Comparison of ENCODE assay signal across 29 cellular contexts in the genomic region with DNA sequence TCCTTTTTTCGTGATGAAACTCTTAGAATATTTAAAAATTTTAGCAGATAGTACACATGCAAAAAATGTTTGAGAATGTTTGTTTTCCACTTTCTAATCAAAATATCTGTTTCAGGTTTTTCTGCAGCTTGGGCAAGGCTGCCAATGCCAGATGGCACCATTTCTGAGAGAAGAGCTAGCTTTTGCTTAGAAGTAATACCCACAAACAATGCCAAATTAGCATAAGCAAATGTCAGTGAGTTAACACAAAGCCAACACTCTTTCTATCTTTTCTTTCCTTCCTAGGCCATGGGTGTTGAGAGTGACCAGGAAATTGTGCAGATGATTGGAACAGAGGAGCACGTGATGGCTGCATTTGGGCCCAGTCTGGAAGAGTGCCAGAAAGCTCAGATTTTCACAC.
"Had no signal": no experiment of that assay in that cellular context is flagged by ENCODE, and none has a peak within 500 bp of the region (broad histone marks: within the 10 kb centered on the region; RNA-seq: fewer than 3 reads in every experiment).

No MANE protein-coding gene starts in this region.

- H3K4me1 ChIP-seq: ascending aorta, breast epithelium, Peyer's patch, SJSA1 had no signal

- H3K9me3 Mint-ChIP-seq: activated CD4-positive, alpha-beta T cell treated with anti-CD3 and anti-CD28 coated beads, Interleukin-2, amount 10 ng/mL, durations not matched to agents 24 days and 14 days; activated CD8-positive, alpha-beta T cell treated with anti-CD3 and anti-CD28 coated beads for 36 hours; activated naive CD8-positive, alpha-beta T cell treated with anti-CD3 and anti-CD28 coated beads, Interleukin-2, amount 10 ng/mL, durations not matched to agents 7 days and 5 days; activated T-cell treated with anti-CD3 and anti-CD28 coated beads, Interleukin-2, amount 50 U/mL, for 72 hours; activated T-helper 17 cell treated with anti-CD3 and anti-CD28 coated beads, Interleukin-2, amount 50 U/mL, for 72 hours; T-helper 1 cell treated with Interleukin-12 subunit alpha and Interleukin-12 subunit beta and Interleukin-4 antibody, amounts not matched to agents 30 μg/mL and 1 μg/mL, for 36 hours; T-helper 2 cell treated with Interferon-gamma antibody and Interleukin-4, amounts not matched to agents 5 μg/mL and 100 μg/mL, for 36 hours had no signal

- ATAC-seq: activated CD8-positive, alpha-beta T cell treated with anti-CD3 and anti-CD28 coated beads for 36 hours; activated T-cell treated with anti-CD3 and anti-CD28 coated beads, Interleukin-2, amount 50 U/mL, for 72 hours; activated T-helper 17 cell treated with anti-CD3 and anti-CD28 coated beads, Interleukin-2, amount 50 U/mL, for 72 hours; PC-3 had no signal

- H3K4me3 Mint-ChIP-seq: activated CD4-positive, alpha-beta T cell treated with anti-CD3 and anti-CD28 coated beads, Interleukin-2, amount 10 ng/mL, durations not matched to agents 24 days and 14 days; activated CD8-positive, alpha-beta T cell treated with anti-CD3 and anti-CD28 coated beads for 36 hours; activated naive CD8-positive, alpha-beta T cell treated with anti-CD3 and anti-CD28 coated beads, Interleukin-2, amount 10 ng/mL, durations not matched to agents 7 days and 5 days; activated T-cell treated with anti-CD3 and anti-CD28 coated beads, Interleukin-2, amount 50 U/mL, for 72 hours; activated T-helper 17 cell treated with anti-CD3 and anti-CD28 coated beads, Interleukin-2, amount 50 U/mL, for 72 hours; T-helper 1 cell treated with Interleukin-12 subunit alpha and Interleukin-12 subunit beta and Interleukin-4 antibody, amounts not matched to agents 30 μg/mL and 1 μg/mL, for 36 hours; T-helper 2 cell treated with Interferon-gamma antibody and Interleukin-4, amounts not matched to agents 5 μg/mL and 100 μg/mL, for 36 hours had no signal

- H3K27me3 ChIP-seq: ascending aorta, breast epithelium, Peyer's patch, SJSA1 had no signal

- H3K4me3 ChIP-seq: ascending aorta, breast epithelium, Peyer's patch, SJSA1 had no signal

- DNase-seq: activated CD4-positive, alpha-beta T cell treated with anti-CD3 and anti-CD28 coated beads, Interleukin-2, amount 10 ng/mL, durations not matched to agents 24 days and 14 days; activated CD4-positive, alpha-beta T cell treated with anti-CD3 and anti-CD28 coated beads, Interleukin-2, amount 50 U/mL, for 4 hours; activated CD8-positive, alpha-beta T cell treated with anti-CD3 and anti-CD28 coated beads for 36 hours; activated effector memory CD4-positive, alpha-beta T cell treated with anti-CD3 and anti-CD28 coated beads, Interleukin-2, amount 50 U/mL, for 16 hours; activated naive CD4-positive, alpha-beta T cell; activated naive CD4-positive, alpha-beta T cell treated with anti-CD3 and anti-CD28 coated beads, Interleukin-2, amount 50 U/mL, for 16 hours; activated naive CD8-positive, alpha-beta T cell treated with anti-CD3 and anti-CD28 coated beads, Interleukin-2, amount 10 ng/mL, durations not matched to agents 7 days and 5 days; activated T-cell treated with anti-CD3 and anti-CD28 coated beads, Interleukin-2, amount 50 U/mL, for 1 hour; activated T-cell treated with anti-CD3 and anti-CD28 coated beads, Interleukin-2, amount 50 U/mL, for 72 hours; NCI-H1092 treated with DMSO at 0.1 percent for 48 hours; NCI-H1417; NCI-H187; NCI-H2029 treated with DMSO at 0.1 percent for 48 hours; NCI-H2107; NCI-H226; NCI-H510A; PC-3; Peyer's patch; RPMI8226; SHP77 treated with DMSO at 0.1 percent for 48 hours; SK-N-SH had no signal

- H3K4me1 Mint-ChIP-seq: activated naive CD8-positive, alpha-beta T cell treated with anti-CD3 and anti-CD28 coated beads, Interleukin-2, amount 10 ng/mL, durations not matched to agents 7 days and 5 days; activated T-helper 17 cell treated with anti-CD3 and anti-CD28 coated beads, Interleukin-2, amount 50 U/mL, for 72 hours had no signal

- H3K36me3 ChIP-seq: breast epithelium had no signal

- H3K27ac Mint-ChIP-seq: activated CD4-positive, alpha-beta T cell treated with anti-CD3 and anti-CD28 coated beads, Interleukin-2, amount 10 ng/mL, durations not matched to agents 24 days and 14 days; activated CD8-positive, alpha-beta T cell treated with anti-CD3 and anti-CD28 coated beads for 36 hours; activated naive CD8-positive, alpha-beta T cell treated with anti-CD3 and anti-CD28 coated beads, Interleukin-2, amount 10 ng/mL, durations not matched to agents 7 days and 5 days; activated T-cell treated with anti-CD3 and anti-CD28 coated beads, Interleukin-2, amount 50 U/mL, for 72 hours; activated T-helper 17 cell treated with anti-CD3 and anti-CD28 coated beads, Interleukin-2, amount 50 U/mL, for 72 hours; T-helper 1 cell treated with Interleukin-12 subunit alpha and Interleukin-12 subunit beta and Interleukin-4 antibody, amounts not matched to agents 30 μg/mL and 1 μg/mL, for 36 hours; T-helper 2 cell treated with Interferon-gamma antibody and Interleukin-4, amounts not matched to agents 5 μg/mL and 100 μg/mL, for 36 hours had no signal

- H3K4me2 ChIP-seq: SK-N-SH had no signal

- H3K9me3 ChIP-seq: ascending aorta, breast epithelium, Peyer's patch had no signal

- H3K27ac ChIP-seq: ascending aorta, breast epithelium, Peyer's patch, SJSA1 had no signal

- H3K27me3 Mint-ChIP-seq: activated CD4-positive, alpha-beta T cell treated with anti-CD3 and anti-CD28 coated beads, Interleukin-2, amount 10 ng/mL, durations not matched to agents 24 days and 14 days; activated CD8-positive, alpha-beta T cell treated with anti-CD3 and anti-CD28 coated beads for 36 hours; activated naive CD8-positive, alpha-beta T cell treated with anti-CD3 and anti-CD28 coated beads, Interleukin-2, amount 10 ng/mL, durations not matched to agents 7 days and 5 days; activated T-helper 17 cell treated with anti-CD3 and anti-CD28 coated beads, Interleukin-2, amount 50 U/mL, for 72 hours had no signal

- FAIRE-seq: colon, TTC549 had no signal
